ENCODE assay signal across 1 cellular context in genomic region chr16:762595-763268, GRCh38.
TF ChIP-seq lines count a peak whose summit lies in the region.

No MANE protein-coding gene starts in this region.

TF ChIP-seq in A549, 52 proteins besides CTCF, POLR2A, EP300 and RAD21 (continued from another document):
- no peak for TF ChIP-seq CBX8 (IDR thresholded peaks at IDR 0.05)
- no peak for TF ChIP-seq SREBF2 (IDR thresholded peaks at IDR 0.05)
- no peak for TF ChIP-seq POLR2AphosphoS2 (conservative IDR thresholded peaks at IDR 0.05; ENCODE audit: low read length)
